In genomic region chr4:8371251-8371995, GRCh38 we compare ENCODE assay signal across 17 cellular contexts.
A peak's percentile ranks its signal among the peaks of the same experiment; 100 is the strongest.
DNase-seq lines count a peak whose midpoint lies in the region; ATAC-seq, FAIRE-seq and TF ChIP-seq lines count a peak whose summit lies in the region.
"Had no signal": no experiment of that assay in that cellular context is flagged by ENCODE, and none has a peak within 500 bp of the region (broad histone marks: within the 10 kb centered on the region; RNA-seq: fewer than 3 reads in every experiment).

No MANE protein-coding gene starts in this region.

- peaks cover 12 to 20% of the 10 kb centered on the region in 2 donors for H3K36me3 Mint-ChIP-seq in CD14-positive monocyte

- H3K56ac ChIP-seq in H1 (replicated peaks; ENCODE audit: insufficient read length, low read depth, low read length) = no peak overlapping the region

- ATAC-seq in GM18858 (IDR thresholded peaks at IDR 0.05; ENCODE audit: unreplicated experiment) (no peak), GM19452 (IDR thresholded peaks at IDR 0.05; ENCODE audit: unreplicated experiment) (no peak)

- POLR2A ChIA-PET in H1 (lab: Charles Lee; ENCODE audit: partially characterized antibody) = interaction anchor here (0.6 kb wide), 1 partner anchor 20 kb away, joined by 3 read pairs; no protein-coding TSS in a partner anchor

- H3K9ac ChIP-seq in H1 (replicated peaks in 1 of 4; ENCODE audit: extremely low read depth in 1 of 4, low read depth in 3 of 4, low read length in 3 of 4) (no peak overlapping the region), neuronal stem cell (ENCODE audit: low read depth, low read length, poor library complexity) (no peak overlapping the region)

- H2BK120ac ChIP-seq in H1 (replicated peaks; ENCODE audit: low read depth, low read length) = no peak overlapping the region
- no peak overlapping the region for H2BK120ac ChIP-seq in neuronal stem cell (ENCODE audit: low read depth, low read length)

- H3K9me3 ChIP-seq in H1 (ENCODE audit: insufficient read depth in 2 of 2, low read depth in 1 of 2, low read length in 1 of 2) = no peaks in the 10 kb centered on the region
- no peaks in the 10 kb centered on the region for H3K9me3 ChIP-seq in neuronal stem cell (replicated peaks in 1 of 2; ENCODE audit: control insufficient read depth in 2 of 2, insufficient read depth in 1 of 2, low read depth in 1 of 2, low read length in 2 of 2)
- H3K9me3 ChIP-seq in uterus = no peaks in the 10 kb centered on the region
- H3K9me3 ChIP-seq in MG63 = no peaks in the 10 kb centered on the region

- H3K4me1 ChIP-seq in H1 (replicated peaks in 1 of 4; ENCODE audit: control insufficient read depth in 3 of 4, insufficient read depth in 4 of 4, low read length in 3 of 4) = peaks cover 0 to under 1% (median 0%) of the 10 kb centered on the region in 4 experiments; a peak in 2 of 7 replicates
- H3K4me1 ChIP-seq in neuronal stem cell (ENCODE audit: control insufficient read depth in 2 of 2, insufficient read depth in 1 of 2, low read depth in 1 of 2, low read length in 2 of 2) = peaks cover 0 to 2% of the 10 kb centered on the region in 2 donors
- H3K4me1 ChIP-seq in uterus = no peaks in the 10 kb centered on the region

- DNase-seq in CD14-positive monocyte (ENCODE audit: low spot score) (peak; percentile 17), H1 (ENCODE audit: low read depth in 1 of 2, low spot score in 2 of 2) (no peak), neuronal stem cell (ENCODE audit: low spot score) (no peak), uterus (no peak), MG63 (no peak)
- DNase-seq: DMS79 treated with DMSO at 0.1 percent for 48 hours; GDM1; HCEC 1CT; NCI-H187; NCI-H226; NCI-H526; NK-92 treated with Interleukin-12 subunit alpha and Interleukin-12 subunit beta, amount 100 ng/mL, for 24 hours; OCI-M1 had no signal

- 96% methylated on average over 26 of the region's 26 CpGs; no CpG with 5 or more reads in 1 of the 2 experiments for WGBS in H1 (ENCODE audit: extremely low coverage in 1 of 2, insufficient coverage in 1 of 2, insufficient read length in 1 of 2, insufficient replicate concordance in 2 of 2, low coverage in 1 of 2, low lambda C conversion rate in 2 of 2, missing lambda C conversion rate in 1 of 2), 2 experiments
- WGBS in neuronal stem cell (ENCODE audit: extremely low coverage in 2 of 2, insufficient read length in 2 of 2, insufficient replicate concordance in 1 of 2), 2 donors = no CpG with 5 or more reads among the region's 26 CpGs

- H4K5ac ChIP-seq in H1 (ENCODE audit: insufficient read length, low read depth, low read length) = no peak overlapping the region

- no peak for TF ChIP-seq EP300 in H1 (IDR thresholded peaks at IDR 0.05; ENCODE audit: borderline replicate concordance in 1 of 2, low read depth in 2 of 2, low read length in 2 of 2)

- H3K79me2 ChIP-seq in H1 (ENCODE audit: control insufficient read depth in 1 of 2, insufficient read depth in 2 of 2, low read length in 2 of 2) = no peaks in the 10 kb centered on the region

- H3K27me3 Mint-ChIP-seq in CD14-positive monocyte (ENCODE audit: low read depth in 3 of 3) = no peaks in the 10 kb centered on the region
- H3K27me3 Mint-ChIP-seq: B cell had no signal

- no peak overlapping the region for H2AFZ ChIP-seq in H1 (ENCODE audit: low read length)
- no peak overlapping the region for H2AFZ ChIP-seq in neuronal stem cell (ENCODE audit: low read length)

- H3K14ac ChIP-seq in H1 (ENCODE audit: insufficient read length) = no peak overlapping the region
- peak overlapping the region; percentile 65 for H3K14ac ChIP-seq in neuronal stem cell (ENCODE audit: low read length)

- no peak overlapping the region for H2BK5ac ChIP-seq in H1 (ENCODE audit: low read depth, low read length)
- H2BK5ac ChIP-seq in neuronal stem cell (ENCODE audit: low read length) = no peak overlapping the region

- H2BK12ac ChIP-seq in H1 (ENCODE audit: low read depth, low read length) = no peak overlapping the region; the same call in 1 of the 2 replicates
- peak overlapping the region; percentile 86 for H2BK12ac ChIP-seq in neuronal stem cell (ENCODE audit: low read length)

- H3K23me2 ChIP-seq in H1 (ENCODE audit: low read depth, low read length) = no peaks in the 10 kb centered on the region

- intact Hi-C loops in CD14-positive monocyte (cut with micrococcal nuclease) = no loop called here
- intact Hi-C loops in uterus (cut with DNase I; ENCODE audit: low total_unique reads) = no loop called here

- CTCF ChIA-PET in H1 (lab: Charles Lee; ENCODE audit: partially characterized antibody) = interaction anchor here (0.7 to 1.1 kb wide), 3 partner anchors 31 to 114 kb away, joined by 3 read pairs; no protein-coding TSS in a partner anchor

- no peaks in the 10 kb centered on the region for H3K27me3 ChIP-seq in H1 (replicated peaks in 1 of 4; ENCODE audit: control insufficient read depth in 3 of 4, extremely low read depth in 1 of 4, insufficient read depth in 3 of 4, low read length in 3 of 4)
- no peaks in the 10 kb centered on the region for H3K27me3 ChIP-seq in neuronal stem cell (ENCODE audit: control insufficient read depth in 3 of 3, insufficient read depth in 3 of 3, low read depth in 1 of 3, low read length in 3 of 3)
- no peaks in the 10 kb centered on the region for H3K27me3 ChIP-seq in uterus
- H3K27me3 ChIP-seq in MG63 = no peaks in the 10 kb centered on the region

- H4K91ac ChIP-seq in H1 (replicated peaks; ENCODE audit: insufficient read length, low read length) = no peak overlapping the region
- no peak overlapping the region for H4K91ac ChIP-seq in neuronal stem cell (ENCODE audit: low read depth, low read length, poor library complexity)

- H3K4ac ChIP-seq in H1 (replicated peaks; ENCODE audit: insufficient read length, low read depth, low read length) (no peak overlapping the region), neuronal stem cell (ENCODE audit: low read length) (no peak overlapping the region)

- H3K27ac ChIP-seq in H1 (ENCODE audit: low read depth, low read length) (no peak overlapping the region), neuronal stem cell (replicated peaks; ENCODE audit: low read length) (no peak overlapping the region), uterus (peak overlapping the region; percentile 17 to 60)

- H3K23ac ChIP-seq in H1 (ENCODE audit: insufficient read length) (no peak overlapping the region), neuronal stem cell (ENCODE audit: low read depth, low read length, poor library complexity) (peak overlapping the region; percentile 83)

- peaks cover 0 to 2% of the 10 kb centered on the region in 2 experiments for H4K20me1 ChIP-seq in H1 (replicated peaks in 1 of 2; ENCODE audit: control insufficient read depth in 1 of 2, insufficient read depth in 2 of 2, low read length in 2 of 2)

- H3K4me1 Mint-ChIP-seq in CD14-positive monocyte = no peaks in the 10 kb centered on the region
- H3K4me1 Mint-ChIP-seq: B cell had no signal

- H3K36me3 ChIP-seq in H1 (ENCODE audit: control insufficient read depth in 2 of 4, insufficient read depth in 4 of 4, low read length in 3 of 4) (no peaks in the 10 kb centered on the region), neuronal stem cell (replicated peaks in 1 of 2; ENCODE audit: control insufficient read depth in 2 of 2, insufficient read depth in 2 of 2, low read length in 2 of 2) (no peaks in the 10 kb centered on the region), uterus (no peaks in the 10 kb centered on the region), MG63 (no peaks in the 10 kb centered on the region)

- TF ChIP-seq CTCF in CD14-positive monocyte (IDR thresholded peaks at IDR 0.05) = no peak
- no peak for TF ChIP-seq CTCF in H1 (IDR thresholded peaks at IDR 0.05; ENCODE audit: control extremely low read depth in 1 of 3, insufficient read depth in 1 of 3, low read depth in 1 of 3, low read length in 3 of 3)
- no peak for TF ChIP-seq CTCF in uterus (IDR thresholded peaks at IDR 0.05)

- H3K18ac ChIP-seq in H1 (ENCODE audit: extremely low read depth, low read length) = no peak overlapping the region
- H3K18ac ChIP-seq in neuronal stem cell (ENCODE audit: low read length) = peak overlapping the region; percentile 77

- TF ChIP-seq POLR2A in H1 (IDR thresholded peaks at IDR 0.05; ENCODE audit: control extremely low read depth in 1 of 2, low read depth in 2 of 2, low read length in 2 of 2) (no peak), uterus (IDR thresholded peaks at IDR 0.05) (no peak)

- H3K79me1 ChIP-seq in H1 (ENCODE audit: low read depth, low read length) = no peaks in the 10 kb centered on the region
- H3K79me1 ChIP-seq in neuronal stem cell (ENCODE audit: low read depth, low read length) = peaks cover 2% of the 10 kb centered on the region

- H2BK15ac ChIP-seq in H1 (ENCODE audit: low read length) (0 out of 2 replicates have a peak overlapping the region, but pooled peaks have one; percentile 65), neuronal stem cell (ENCODE audit: low read length) (no peak overlapping the region)

- no peak overlapping the region for H2BK20ac ChIP-seq in H1 (ENCODE audit: low read length)

- no peak overlapping the region for H3K4me2 ChIP-seq in H1 (ENCODE audit: insufficient read depth in 1 of 2, low read depth in 2 of 2, low read length in 2 of 2)
- H3K4me2 ChIP-seq in neuronal stem cell (ENCODE audit: insufficient read depth, low read length, poor library complexity, severe bottlenecking) = no peak overlapping the region

- no peaks in the 10 kb centered on the region for H3K9me3 Mint-ChIP-seq in CD14-positive monocyte

- H3K4me3 ChIP-seq in H1 (ENCODE audit: extremely low read depth in 1 of 4, insufficient read depth in 2 of 4, low read depth in 3 of 4, low read length in 4 of 4) (no peak overlapping the region), neuronal stem cell (ENCODE audit: low read length in 2 of 2) (no peak overlapping the region), uterus (no peak overlapping the region), MG63 (no peak overlapping the region)
- H3K4me3 ChIP-seq: GM12878 had no signal

- no peak for FAIRE-seq in H1 (lab: Jason Lieb, UNC)
- FAIRE-seq: GM12878 had no signal

- TF ChIP-seq RAD21 in H1 (IDR thresholded peaks at IDR 0.05 in 1 of 2, conservative IDR thresholded peaks at IDR 0.05 in 1 of 2; ENCODE audit: low read depth in 2 of 2, low read length in 2 of 2) = no peak

- H2AK5ac ChIP-seq in H1 (ENCODE audit: low read depth, low read length) (no peak overlapping the region), neuronal stem cell (ENCODE audit: low read depth, low read length) (peak overlapping the region; percentile 88)

- H3K4me3 Mint-ChIP-seq in CD14-positive monocyte = no peak overlapping the region
- H3K4me3 Mint-ChIP-seq: B cell had no signal

- H4K8ac ChIP-seq in H1 (ENCODE audit: extremely low read depth, insufficient read depth, low read length) = no peak overlapping the region
- peak overlapping the region; percentile 30 for H4K8ac ChIP-seq in neuronal stem cell (ENCODE audit: low read depth, low read length)

- no peak overlapping the region for H3K27ac Mint-ChIP-seq in CD14-positive monocyte
- H3K27ac Mint-ChIP-seq: B cell had no signal

TF ChIP-seq in H1, 55 proteins besides CTCF, POLR2A, EP300 and RAD21 (continues in another document):
- TF ChIP-seq HDAC2 (IDR thresholded peaks at IDR 0.05; ENCODE audit: borderline replicate concordance in 1 of 2, low read depth in 2 of 2, low read length in 2 of 2) (no peak), JUN (IDR thresholded peaks at IDR 0.05; ENCODE audit: low read depth, low read length) (no peak), CEBPB (IDR thresholded peaks at IDR 0.05; ENCODE audit: low read depth, low read length) (no peak), CBX5 (IDR thresholded peaks at IDR 0.05; ENCODE audit: low read depth, low read length) (no peak)

Comparison
In these comparisons a context has a peak if more than half of its experiments do, and no peak if none do; other contexts are left out.
1. H3K27ac ChIP-seq: peak in uterus (2 of 2); none in H1 (single experiment) and neuronal stem cell (single experiment).